In genomic region chr9:37528652-37529072, GRCh38 we compare ENCODE assay signal across 1 cellular context.
TF ChIP-seq lines count a peak whose summit lies in the region.

No MANE protein-coding gene starts in this region.

TF ChIP-seq in IMR-90, 13 proteins besides CTCF, POLR2A, EP300 and RAD21:
- TF ChIP-seq USF2 (IDR thresholded peaks at IDR 0.05; ENCODE audit: low read depth, low read length) (no peak), CEBPB (IDR thresholded peaks at IDR 0.05; ENCODE audit: low read depth, low read length) (no peak), MXI1 (IDR thresholded peaks at IDR 0.05; ENCODE audit: borderline replicate concordance, low read depth, low read length) (no peak), MAZ (IDR thresholded peaks at IDR 0.05; ENCODE audit: borderline replicate concordance, low read depth, low read length) (no peak), BHLHE40 (IDR thresholded peaks at IDR 0.05; ENCODE audit: low read depth, low read length) (no peak), NFE2L2 (IDR thresholded peaks at IDR 0.05; ENCODE audit: low read depth, low read length) (no peak), RCOR1 (IDR thresholded peaks at IDR 0.05; ENCODE audit: insufficient replicate concordance, low read length) (no peak), RFX5 (IDR thresholded peaks at IDR 0.05; ENCODE audit: low read depth, low read length) (no peak), MAFK (IDR thresholded peaks at IDR 0.05; ENCODE audit: low read depth, low read length) (no peak), CHD1 (IDR thresholded peaks at IDR 0.05; ENCODE audit: low read depth, low read length) (no peak), SMC3 (IDR thresholded peaks at IDR 0.05; ENCODE audit: low read depth, low read length) (no peak), FOS (IDR thresholded peaks at IDR 0.05; ENCODE audit: low read depth, low read length) (no peak)
- TF ChIP-seq, protein P1, sequence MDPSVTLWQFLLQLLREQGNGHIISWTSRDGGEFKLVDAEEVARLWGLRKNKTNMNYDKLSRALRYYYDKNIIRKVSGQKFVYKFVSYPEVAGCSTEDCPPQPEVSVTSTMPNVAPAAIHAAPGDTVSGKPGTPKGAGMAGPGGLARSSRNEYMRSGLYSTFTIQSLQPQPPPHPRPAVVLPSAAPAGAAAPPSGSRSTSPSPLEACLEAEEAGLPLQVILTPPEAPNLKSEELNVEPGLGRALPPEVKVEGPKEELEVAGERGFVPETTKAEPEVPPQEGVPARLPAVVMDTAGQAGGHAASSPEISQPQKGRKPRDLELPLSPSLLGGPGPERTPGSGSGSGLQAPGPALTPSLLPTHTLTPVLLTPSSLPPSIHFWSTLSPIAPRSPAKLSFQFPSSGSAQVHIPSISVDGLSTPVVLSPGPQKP (IDR thresholded peaks at IDR 0.05; ENCODE audit: borderline replicate concordance, low read depth, low read length) = no peak
TF ChIP-seq in IMR-90: peak in this region for 0.
